Comparison of ENCODE assay signal across 8 cellular contexts in genomic region chr3:58217209-58217811, GRCh38. TPM values are rescaled to one million over a fixed set of nuclear protein-coding genes. Genes with fewer than 3 reads are reported as not detected.
DNase-seq lines count a peak whose midpoint lies in the region; ATAC-seq lines count a peak whose summit lies in the region.

No MANE protein-coding gene starts in this region.

- no peaks in the 10 kb centered on the region for H3K9me3 Mint-ChIP-seq in stimulated activated naive CD8-positive, alpha-beta T cell treated with anti-CD3 and anti-CD28 coated beads, Interleukin-15, amount 100 ng/mL, for 72 hours

- H3K4me1 Mint-ChIP-seq in stimulated activated naive CD8-positive, alpha-beta T cell treated with anti-CD3 and anti-CD28 coated beads, Interleukin-15, amount 100 ng/mL, for 72 hours: peaks cover 47% of the 10 kb centered on the region

- H3K4me3 Mint-ChIP-seq in stimulated activated naive CD8-positive, alpha-beta T cell treated with anti-CD3 and anti-CD28 coated beads, Interleukin-15, amount 100 ng/mL, for 72 hours: peak overlapping the region; percentile 7 to 73

- ATAC-seq in HG03135 (IDR thresholded peaks at IDR 0.05; ENCODE audit: unreplicated experiment): peak; percentile 34
- no peak for ATAC-seq in stimulated activated naive CD8-positive, alpha-beta T cell treated with anti-CD3 and anti-CD28 coated beads, Interleukin-15, amount 100 ng/mL, for 72 hours

- peak overlapping the region; percentile 91 for H3K27ac ChIP-seq in epithelial cell of prostate

- H3K27me3 Mint-ChIP-seq in stimulated activated naive CD8-positive, alpha-beta T cell treated with anti-CD3 and anti-CD28 coated beads, Interleukin-15, amount 100 ng/mL, for 72 hours: peaks cover 22% of the 10 kb centered on the region

- DNase-seq in NCI-H1436 (lab: John Stamatoyannopoulos, UW) (peak; percentile 6), NCI-H1436 treated with DMSO at 0.1 percent for 48 hours (lab: John Stamatoyannopoulos, UW) (no peak), NOMO-1 treated with dmso at 0.1 percent for 144 hours (lab: John Stamatoyannopoulos, UW; ENCODE audit: unreplicated experiment) (peak; percentile 57), activated T-cell treated with anti-CD3 and anti-CD28 coated beads for 1 hour (ENCODE audit: low read depth) (peak; percentile 30), epithelial cell of prostate (ENCODE audit: low read depth, low spot score) (peak; percentile 65), myocyte (ENCODE audit: low read depth) (peak; percentile 81)
- DNase-seq in stimulated activated naive CD8-positive, alpha-beta T cell treated with anti-CD3 and anti-CD28 coated beads, Interleukin-15, amount 100 ng/mL, for 72 hours: peak; percentile 44 to 63

- no peak overlapping the region for H3K27ac Mint-ChIP-seq in stimulated activated naive CD8-positive, alpha-beta T cell treated with anti-CD3 and anti-CD28 coated beads, Interleukin-15, amount 100 ng/mL, for 72 hours

RNA-seq across cellular contexts. Expression of gene DNASE1L3, which starts 6.5 kb away (rescaled TPM):
- not detected in 2 replicates for total RNA-seq in myocyte
- not detected for polyA plus RNA-seq in myocyte (2012)

RNA-seq across cellular contexts. Expression of gene ABHD6, which starts 20.3 kb away (rescaled TPM):
- 5.8 and 6.1 TPM in 2 replicates for total RNA-seq in myocyte
- 6.6 TPM for polyA plus RNA-seq in myocyte (2012)
